Comparison of ENCODE assay signal across 9 cellular contexts in the genomic region with DNA sequence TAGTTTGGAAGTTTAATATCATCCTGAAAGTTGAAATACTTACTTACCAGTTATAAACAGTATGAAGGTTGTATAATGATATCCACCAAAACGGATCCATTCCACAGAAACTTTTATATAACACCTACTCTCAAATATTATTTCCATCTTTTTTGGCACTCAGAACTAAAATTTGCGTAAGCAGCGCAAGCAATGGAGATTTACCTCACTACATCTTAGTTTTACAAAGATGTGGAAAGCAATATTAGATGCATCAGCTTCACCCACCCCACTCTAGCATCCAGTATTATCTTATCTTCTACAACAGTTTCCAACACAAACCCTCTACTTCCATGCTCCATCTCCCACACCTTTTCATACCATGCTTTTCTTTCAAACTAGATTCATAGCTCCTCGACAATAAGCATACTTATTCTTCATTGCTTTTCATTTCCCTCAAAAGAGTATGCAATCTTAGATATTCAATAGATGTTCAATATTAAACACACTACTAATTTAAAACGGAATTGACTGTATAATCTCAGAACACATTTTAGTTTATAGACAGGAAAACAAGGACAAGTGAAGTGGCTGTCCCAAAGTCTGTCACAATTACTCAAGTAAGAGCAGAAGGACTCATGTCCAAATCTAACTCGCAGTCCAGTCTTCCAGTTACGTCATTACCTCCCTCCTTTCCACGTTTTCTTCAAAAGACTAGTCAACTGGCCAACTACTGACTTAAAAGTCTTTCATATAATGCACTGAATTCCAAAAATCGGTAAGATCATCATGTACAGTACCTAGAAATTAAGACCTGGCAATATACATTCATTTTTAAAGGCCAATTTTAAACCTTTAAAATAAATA. TPM values are rescaled to one million over a fixed set of nuclear protein-coding genes. Genes with fewer than 3 reads are reported as not detected.
DNase-seq lines count a peak whose midpoint lies in the region; ATAC-seq, FAIRE-seq and TF ChIP-seq lines count a peak whose summit lies in the region.
"Had no signal": no experiment of that assay in that cellular context is flagged by ENCODE, and none has a peak within 500 bp of the region (broad histone marks: within the 10 kb centered on the region; RNA-seq: fewer than 3 reads in every experiment).

No MANE protein-coding gene starts in this region.

- H3K27ac ChIP-seq in A549, result peak overlapping the region in 1 of 2 experiments; percentile 0; a peak in 1 of 6 replicates

- H3K27ac Mint-ChIP-seq in HFFc6 (peak overlapping the region; percentile 98), memory B cell (peak overlapping the region; percentile 100)

- no peak for TF ChIP-seq POLR2A in A549 (IDR thresholded peaks at IDR 0.05; ENCODE audit: low read length)

- TF ChIP-seq CTCF in A549 (IDR thresholded peaks at IDR 0.05) (no peak), HFFc6 (IDR thresholded peaks at IDR 0.05) (no peak), astrocyte of the spinal cord (IDR thresholded peaks at IDR 0.05; ENCODE audit: low read depth, low read length) (no peak)

- WGBS in A549 (ENCODE audit: missing lambda C conversion rate), result 31% methylated on average over 9 of the region's 9 CpGs

- H3K9me3 Mint-ChIP-seq in HFFc6, result no peaks in the 10 kb centered on the region
- no peaks in the 10 kb centered on the region for H3K9me3 Mint-ChIP-seq in memory B cell

- H3K4me1 ChIP-seq in A549, result peaks cover 46% of the 10 kb centered on the region

- H3K27me3 Mint-ChIP-seq in HFFc6 (ENCODE audit: insufficient read depth), result peaks cover 5% of the 10 kb centered on the region
- H3K27me3 Mint-ChIP-seq in memory B cell, result no peaks in the 10 kb centered on the region

- H3K4me3 ChIP-seq in A549 (peak overlapping the region; percentile 78), astrocyte of the spinal cord (ENCODE audit: low read depth, low read length) (peak overlapping the region; percentile 68)

- CTCF ChIA-PET in A549 (lab: Yijun Ruan, JAX), result interaction anchor here (0.6 to 4.0 kb wide), 6 partner anchors 9 to 156 kb away, joined by 3 to 19 read pairs (median 8); no protein-coding TSS in a partner anchor

- H3K4me1 Mint-ChIP-seq in HFFc6 (ENCODE audit: low read depth), result peaks cover 69% of the 10 kb centered on the region
- peaks cover 47% of the 10 kb centered on the region for H3K4me1 Mint-ChIP-seq in memory B cell

- H3K9me3 ChIP-seq in A549, result no peaks in the 10 kb centered on the region

- H3K4me2 ChIP-seq in A549, result peak overlapping the region; percentile 91

- peaks cover 29% of the 10 kb centered on the region for H3K36me3 Mint-ChIP-seq in HFFc6 (ENCODE audit: low read depth)
- peaks cover 12% of the 10 kb centered on the region for H3K36me3 Mint-ChIP-seq in memory B cell

- TF ChIP-seq RAD21 in A549 (conservative IDR thresholded peaks at IDR 0.05 in 1 of 2, IDR thresholded peaks at IDR 0.05 in 1 of 2), result no peak

- POLR2A ChIA-PET in A549 (lab: Yijun Ruan, JAX), result interaction anchor here (1.5 kb wide), 1 partner anchor 47 kb away, joined by 5 read pairs; the partner anchor contains the start of gene SKP1

- ATAC-seq in A549 (no peak), memory B cell (ENCODE audit: low read depth) (no peak)

- TF ChIP-seq EP300 in A549 (IDR thresholded peaks at IDR 0.05), result no peak

- H3K4me3 Mint-ChIP-seq in HFFc6, result peak overlapping the region; percentile 88
- H3K4me3 Mint-ChIP-seq in memory B cell, result peak overlapping the region; percentile 98

- FAIRE-seq in A549 (lab: Jason Lieb, UNC), result no peak

- DNase-seq in A549 (ENCODE audit: low read depth in 1 of 2, low spot score in 1 of 2) (peak in 1 of 2 experiments; percentile 24), HFFc6 (no peak), astrocyte of the spinal cord (ENCODE audit: low read depth, low spot score) (no peak), memory B cell (ENCODE audit: low spot score in 2 of 2) (no peak), A172 (ENCODE audit: low spot score) (no peak), DMS79 treated with DMSO at 0.1 percent for 48 hours (lab: John Stamatoyannopoulos, UW) (no peak), AG08396 (ENCODE audit: low spot score) (no peak)
- DNase-seq in stimulated activated CD8-positive, alpha-beta memory T cell treated with anti-CD3 and anti-CD28 coated beads, Interleukin-4, amount 100 ng/mL, for 48 hours, result no peak
- DNase-seq: effector CD4-positive, alpha-beta T cell had no signal

- in situ Hi-C loops in astrocyte of the spinal cord (cut with HindIII; ENCODE audit: low sequenced_read_pairs), result no loop called here

TF ChIP-seq in A549, 52 proteins besides CTCF, POLR2A, EP300 and RAD21:
- no peak for TF ChIP-seq SREBF2 (IDR thresholded peaks at IDR 0.05)
- TF ChIP-seq, protein P1, sequence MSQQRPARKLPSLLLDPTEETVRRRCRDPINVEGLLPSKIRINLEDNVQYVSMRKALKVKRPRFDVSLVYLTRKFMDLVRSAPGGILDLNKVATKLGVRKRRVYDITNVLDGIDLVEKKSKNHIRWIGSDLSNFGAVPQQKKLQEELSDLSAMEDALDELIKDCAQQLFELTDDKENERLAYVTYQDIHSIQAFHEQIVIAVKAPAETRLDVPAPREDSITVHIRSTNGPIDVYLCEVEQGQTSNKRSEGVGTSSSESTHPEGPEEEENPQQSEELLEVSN (IDR thresholded peaks at IDR 0.05; ENCODE audit: borderline replicate concordance, low read depth), result no peak

RNA-seq across cellular contexts. Expression of gene PPP2CA, which starts 2.2 kb away (rescaled TPM):
- 233 and 357 TPM in 2 replicates for polyA plus RNA-seq in A549 (2011; rRNA removed)
- 132 and 159 TPM in 2 replicates for polyA plus RNA-seq in A549 (2012; cell fraction: cytosol; rRNA removed)
- polyA plus RNA-seq in A549 (2012; cell fraction: nucleus; rRNA removed), result 208 and 236 TPM in 2 replicates
- polyA plus RNA-seq in A549 (2017; fragmentation: RNase III; extraction: RNeasy Plus Mini Kit Qiagen cat#74134 plus additional on column Dnase treatment), result 268 to 275 TPM (median 273 TPM) in 3 replicates
- 57.1 and 57.3 TPM in 2 replicates for polyA minus RNA-seq in A549 (2011; rRNA and poly(A)+ RNA removed)
- total RNA-seq in HFFc6 (2021; fragmentation: NEBNext Ultra II Directional; extraction: Animal tissue kit (Norgen Biotek cat#: 25700)), result 100 to 1,000 TPM; 153 to 172 (median 156) TPM
- total RNA-seq in A172 (2014; rRNA removed; shearing (Covaris generic)), result 306 and 365 TPM in 2 replicates

RNA-seq across cellular contexts. Expression of gene SKP1, which starts 46.9 kb away (rescaled TPM):
- 608 and 776 TPM in 2 replicates for polyA plus RNA-seq in A549 (2011; rRNA removed)
- 286 and 332 TPM in 2 replicates for polyA plus RNA-seq in A549 (2012; cell fraction: cytosol; rRNA removed)
- 83.8 and 155 TPM in 2 replicates for polyA plus RNA-seq in A549 (2012; cell fraction: nucleus; rRNA removed)
- 870 to 955 TPM (median 919 TPM) in 3 replicates for polyA plus RNA-seq in A549 (2017; fragmentation: RNase III; extraction: RNeasy Plus Mini Kit Qiagen cat#74134 plus additional on column Dnase treatment)
- 90.6 and 122 TPM in 2 replicates for polyA minus RNA-seq in A549 (2011; rRNA and poly(A)+ RNA removed)
- 100 to 1,000 TPM; 419 to 474 (median 442) TPM for total RNA-seq in HFFc6 (2021; fragmentation: NEBNext Ultra II Directional; extraction: Animal tissue kit (Norgen Biotek cat#: 25700))
- total RNA-seq in A172 (2014; rRNA removed; shearing (Covaris generic)), result 590 and 596 TPM in 2 replicates
